Comparison of ENCODE assay signal across 21 cellular contexts in genomic region chr10:26946103-26946907, GRCh38.
DNase-seq lines count a peak whose midpoint lies in the region; ATAC-seq and TF ChIP-seq lines count a peak whose summit lies in the region.
"Had no signal": no experiment of that assay in that cellular context is flagged by ENCODE, and none has a peak within 500 bp of the region (broad histone marks: within the 10 kb centered on the region; RNA-seq: fewer than 3 reads in every experiment).

No MANE protein-coding gene starts in this region.

- no peak overlapping the region for H3K4me3 ChIP-seq in right cardiac atrium (ENCODE audit: low read length)
- no peak overlapping the region for H3K4me3 ChIP-seq in heart right ventricle
- no peak overlapping the region for H3K4me3 ChIP-seq in epithelial cell of esophagus (ENCODE audit: low read length)
- no peak overlapping the region for H3K4me3 ChIP-seq in trophoblast cell (ENCODE audit: low read depth, low read length)
- H3K4me3 ChIP-seq: GM12878 had no signal

- H3K36me3 ChIP-seq in heart right ventricle (no peaks in the 10 kb centered on the region), trophoblast cell (ENCODE audit: control insufficient read depth in 1 of 2, insufficient read depth in 2 of 2, low read length in 2 of 2) (no peaks in the 10 kb centered on the region)

- H3K4me1 ChIP-seq in right cardiac atrium (ENCODE audit: control insufficient read depth, insufficient read depth, low read length): no peaks in the 10 kb centered on the region
- H3K4me1 ChIP-seq in heart right ventricle: no peaks in the 10 kb centered on the region
- H3K4me1 ChIP-seq in trophoblast cell (ENCODE audit: control insufficient read depth in 1 of 2, insufficient read depth in 2 of 2, low read length in 2 of 2): peaks cover 0 to 6% of the 10 kb centered on the region in 2 experiments

- no peak overlapping the region for H3K23ac ChIP-seq in trophoblast cell (ENCODE audit: low read length)

- no peak for TF ChIP-seq CTCF in heart right ventricle (IDR thresholded peaks at IDR 0.05)
- no peak for TF ChIP-seq CTCF in epithelial cell of esophagus (IDR thresholded peaks at IDR 0.05; ENCODE audit: insufficient read depth, low read depth, low read length, missing control alignments)

- no peak overlapping the region for H3K9ac ChIP-seq in trophoblast cell (ENCODE audit: low read length)
- H3K9ac ChIP-seq: KMS-11 had no signal

- H2BK120ac ChIP-seq in trophoblast cell (ENCODE audit: insufficient read depth, low read length, poor library complexity): no peak overlapping the region

- H3K18ac ChIP-seq in trophoblast cell (ENCODE audit: low read length): no peak overlapping the region

- H2AK5ac ChIP-seq in trophoblast cell (ENCODE audit: low read length): no peak overlapping the region

- no peak overlapping the region for H3K14ac ChIP-seq in trophoblast cell (ENCODE audit: low read length)

- no peak overlapping the region for H4K8ac ChIP-seq in trophoblast cell (ENCODE audit: low read depth, low read length)

- H3K79me2 ChIP-seq in trophoblast cell (ENCODE audit: control insufficient read depth, insufficient read depth, low read length, poor library complexity): no peaks in the 10 kb centered on the region

- no peak for TF ChIP-seq POLR2A in erythroblast (IDR thresholded peaks at IDR 0.05; ENCODE audit: low read length)

- H3K27ac ChIP-seq in right cardiac atrium (ENCODE audit: low read length): no peak overlapping the region
- H3K27ac ChIP-seq in heart right ventricle: no peak overlapping the region
- H3K27ac ChIP-seq in trophoblast cell (ENCODE audit: low read depth, low read length): no peak overlapping the region
- H3K27ac ChIP-seq: KMS-11 had no signal

- peak in 1 of 2 donors; percentile 40 for ATAC-seq in right cardiac atrium
- ATAC-seq in heart right ventricle: no peak
- no peak for ATAC-seq in GM18867 (IDR thresholded peaks at IDR 0.05; ENCODE audit: unreplicated experiment)
- no peak for ATAC-seq in HG03025 (IDR thresholded peaks at IDR 0.05; ENCODE audit: low FRiP score, unreplicated experiment)
- ATAC-seq: GM12878, HCT116 had no signal

- H3K4ac ChIP-seq in trophoblast cell (ENCODE audit: low read depth, low read length): no peak overlapping the region

- WGBS in right cardiac atrium: 34% methylated on average over 32 of the region's 32 CpGs
- 34 to 37% methylated on average over 32 of the region's 32 CpGs for WGBS in heart right ventricle, 2 donors
- WGBS in trophoblast cell (ENCODE audit: extremely low coverage, insufficient coverage, insufficient read length): no CpG with 5 or more reads among the region's 32 CpGs

- intact Hi-C loops in right cardiac atrium (cut with DNase I) (no loop called here), heart right ventricle (cut with DNase I) (no loop called here)

- H4K91ac ChIP-seq in trophoblast cell (ENCODE audit: low read depth, low read length): no peak overlapping the region

- H3K4me2 ChIP-seq in trophoblast cell (ENCODE audit: low read length): no peak overlapping the region
- H3K4me2 ChIP-seq: KMS-11 had no signal

- H3K27me3 ChIP-seq in right cardiac atrium (ENCODE audit: control insufficient read depth, insufficient read depth) (no peaks in the 10 kb centered on the region), heart right ventricle (peaks cover 0 to 43% (median 18%) of the 10 kb centered on the region in 7 donors), trophoblast cell (ENCODE audit: insufficient read depth, low read length) (no peaks in the 10 kb centered on the region)

- DNase-seq in right cardiac atrium: peak in 2 of 3 donors; percentile 52 to 55
- no peak for DNase-seq in heart right ventricle
- DNase-seq in epithelial cell of esophagus (ENCODE audit: low read depth): peak; percentile 86
- DNase-seq in trophoblast cell: peak; percentile 76 to 84
- DNase-seq in iPS-NIHi7 (ENCODE audit: extremely low spot score): no peak
- DNase-seq in erythroblast (lab: John Stamatoyannopoulos, UW): no peak
- DNase-seq: ACHN; activated CD4-positive, alpha-beta T cell treated with anti-CD3 and anti-CD28 coated beads for 4 hours; activated naive CD8-positive, alpha-beta T cell treated with anti-CD3 and anti-CD28 coated beads, Interleukin-2, amount 10 ng/mL, durations not matched to agents 7 days and 5 days; CD4-positive, CD25-positive, alpha-beta regulatory T cell; cortex of kidney; DMS 273 treated with DMSO at 0.1 percent for 48 hours; NCI-H1092 treated with DMSO at 0.1 percent for 48 hours; NCI-H524; stimulated activated CD4-positive, alpha-beta T cell treated with anti-CD3 and anti-CD28 coated beads, Interleukin-4, amount 100 ng/mL, for 4 hours; SW 1271 had no signal

- no peak overlapping the region for H2BK5ac ChIP-seq in trophoblast cell (ENCODE audit: low read depth, low read length, poor library complexity)

- H2BK12ac ChIP-seq in trophoblast cell (ENCODE audit: low read length): no peak overlapping the region

- H2AFZ ChIP-seq in trophoblast cell (ENCODE audit: insufficient read depth, low read length, poor library complexity): no peak overlapping the region

- H3K79me1 ChIP-seq in trophoblast cell (ENCODE audit: low read length): no peaks in the 10 kb centered on the region

- no peak overlapping the region for H4K12ac ChIP-seq in trophoblast cell (ENCODE audit: low read depth, low read length)

- H3K9me3 ChIP-seq in right cardiac atrium (ENCODE audit: control insufficient read depth, low read length) (peaks cover 2% of the 10 kb centered on the region), heart right ventricle (peaks cover 0 to 10% (median 3%) of the 10 kb centered on the region in 11 donors), trophoblast cell (ENCODE audit: insufficient read depth, low read depth, low read length) (peaks cover 3% of the 10 kb centered on the region)

Comparison
In these comparisons a context has a peak if more than half of its experiments do, and no peak if none do; other contexts are left out.
1. DNase-seq: peak in right cardiac atrium (2 of 3), epithelial cell of esophagus (single experiment) and trophoblast cell (2 of 2); none in heart right ventricle (0 of 2), iPS-NIHi7 (single experiment) and erythroblast (0 of 2).